ENCODE assay signal across 1 cellular context in the genomic region with DNA sequence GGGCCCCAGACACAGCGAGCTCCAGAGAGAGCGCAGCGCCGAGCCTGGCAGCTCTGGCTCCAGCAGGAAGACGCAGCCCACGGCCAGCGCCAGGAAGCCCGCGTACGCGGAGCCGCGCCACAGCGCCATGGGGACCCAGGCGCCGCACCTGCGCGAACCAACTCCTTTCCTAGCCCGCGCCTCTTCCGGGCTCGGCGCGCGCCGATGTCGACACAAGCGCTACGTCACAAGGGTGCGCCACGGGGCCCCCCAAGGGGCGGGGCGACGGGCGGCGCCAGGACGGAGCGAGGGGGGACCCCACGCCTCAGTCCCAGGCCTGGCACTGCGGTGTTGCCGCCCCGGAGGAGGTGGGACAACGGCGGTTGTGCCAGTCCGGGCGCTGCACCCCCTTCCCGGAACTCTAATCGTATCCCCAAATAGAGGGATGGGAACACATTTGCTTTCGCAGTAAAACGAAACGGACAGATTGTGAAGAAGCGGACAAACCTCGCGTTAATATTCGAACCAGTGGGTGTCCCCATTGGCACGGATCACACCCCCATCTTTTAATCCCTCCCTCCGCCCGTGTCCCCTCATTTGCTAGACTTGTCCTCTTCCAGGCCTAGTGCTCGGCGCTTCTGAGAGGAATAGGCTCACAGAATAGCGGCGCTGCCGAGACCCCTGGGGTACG.
TF ChIP-seq lines count a peak whose summit lies in the region.

A gene (minus strand): TSS at position 196 of the 670 bp plus-strand sequence. CDS start 67 bp downstream, at position 129.

TF ChIP-seq in SK-N-SH, 30 proteins besides CTCF, POLR2A, EP300 and RAD21 (continued from another document):
- TF ChIP-seq TAF1 (IDR thresholded peaks at IDR 0.05; ENCODE audit: borderline replicate concordance, low read depth, low read length) (peak; percentile 78), NFIC (IDR thresholded peaks at IDR 0.05; ENCODE audit: borderline replicate concordance) (no peak), EZH2phosphoT487 (IDR thresholded peaks at IDR 0.05; ENCODE audit: borderline replicate concordance, low read depth) (no peak), MXI1 (IDR thresholded peaks at IDR 0.05; ENCODE audit: low read depth, low read length) (peak; percentile 80), MEF2A (IDR thresholded peaks at IDR 0.05; ENCODE audit: borderline replicate concordance, low read depth) (no peak), RFX5 (IDR thresholded peaks at IDR 0.05; ENCODE audit: low read length) (no peak)
- TF ChIP-seq, protein P1, sequence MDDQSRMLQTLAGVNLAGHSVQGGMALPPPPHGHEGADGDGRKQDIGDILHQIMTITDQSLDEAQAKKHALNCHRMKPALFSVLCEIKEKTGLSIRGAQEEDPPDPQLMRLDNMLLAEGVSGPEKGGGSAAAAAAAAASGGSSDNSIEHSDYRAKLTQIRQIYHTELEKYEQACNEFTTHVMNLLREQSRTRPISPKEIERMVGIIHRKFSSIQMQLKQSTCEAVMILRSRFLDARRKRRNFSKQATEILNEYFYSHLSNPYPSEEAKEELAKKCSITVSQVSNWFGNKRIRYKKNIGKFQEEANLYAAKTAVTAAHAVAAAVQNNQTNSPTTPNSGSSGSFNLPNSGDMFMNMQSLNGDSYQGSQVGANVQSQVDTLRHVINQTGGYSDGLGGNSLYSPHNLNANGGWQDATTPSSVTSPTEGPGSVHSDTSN (IDR thresholded peaks at IDR 0.05) = peak; percentile 42
